8 cellular contexts compared by ENCODE assay signal in genomic region chr19:49149652-49150105, GRCh38.
DNase-seq lines count a peak whose midpoint lies in the region; ATAC-seq and TF ChIP-seq lines count a peak whose summit lies in the region.

No MANE protein-coding gene starts in this region.

- H3K9me3 Mint-ChIP-seq in activated naive CD8-positive, alpha-beta T cell treated with anti-CD3 and anti-CD28 coated beads, Interleukin-2, amount 50 U/mL, for 24 hours = no peaks in the 10 kb centered on the region

- H3K4me1 Mint-ChIP-seq in activated naive CD8-positive, alpha-beta T cell treated with anti-CD3 and anti-CD28 coated beads, Interleukin-2, amount 50 U/mL, for 24 hours = peaks cover 34% of the 10 kb centered on the region

- peak; percentile 59 for DNase-seq in AG09309 (ENCODE audit: low read depth)
- DNase-seq in NCI-H446 (lab: John Stamatoyannopoulos, UW) = peak; percentile 90 to 91
- no peak for DNase-seq in activated naive CD8-positive, alpha-beta T cell treated with anti-CD3 and anti-CD28 coated beads, Interleukin-2, amount 50 U/mL, for 24 hours
- DNase-seq in head of caudate nucleus = peak; percentile 23 to 80 (median 60)
- peak in 52 of 56 donors; percentile 12 to 84 (median 62) for DNase-seq in nucleus accumbens (lab: John Stamatoyannopoulos, UW)
- no peak for DNase-seq in stimulated activated naive CD4-positive, alpha-beta T cell (lab: John Stamatoyannopoulos, UW)

- no peak overlapping the region for H3K27ac Mint-ChIP-seq in activated naive CD8-positive, alpha-beta T cell treated with anti-CD3 and anti-CD28 coated beads, Interleukin-2, amount 50 U/mL, for 24 hours

- H3K4me3 Mint-ChIP-seq in activated naive CD8-positive, alpha-beta T cell treated with anti-CD3 and anti-CD28 coated beads, Interleukin-2, amount 50 U/mL, for 24 hours = peak overlapping the region; percentile 75

- H3K27me3 Mint-ChIP-seq in activated naive CD8-positive, alpha-beta T cell treated with anti-CD3 and anti-CD28 coated beads, Interleukin-2, amount 50 U/mL, for 24 hours = peaks cover 83% of the 10 kb centered on the region

- no peaks in the 10 kb centered on the region for H3K36me3 Mint-ChIP-seq in activated naive CD8-positive, alpha-beta T cell treated with anti-CD3 and anti-CD28 coated beads, Interleukin-2, amount 50 U/mL, for 24 hours (ENCODE audit: low read depth)

- TF ChIP-seq CTCF in AG09309 (IDR thresholded peaks at IDR 0.05; ENCODE audit: control insufficient read depth, insufficient read depth, low read depth, low read length, missing control alignments) (no peak), GM12875 (IDR thresholded peaks at IDR 0.05; ENCODE audit: borderline replicate concordance, insufficient read depth, low read depth, low read length) (no peak)

- intact Hi-C loops in head of caudate nucleus (cut with DNase I) = loop anchor here (5.0 kb wide), 1 partner anchor 52 kb away; no protein-coding TSS in a partner anchor

- no peak for ATAC-seq in activated naive CD8-positive, alpha-beta T cell treated with anti-CD3 and anti-CD28 coated beads, Interleukin-2, amount 50 U/mL, for 24 hours
- no peak for ATAC-seq in GM18858 (IDR thresholded peaks at IDR 0.05; ENCODE audit: unreplicated experiment)

- H3K4me3 ChIP-seq in AG09309 (ENCODE audit: control insufficient read depth, low read depth, low read length) (peak overlapping the region; percentile 76), GM12875 (ENCODE audit: low read depth, low read length) (peak overlapping the region; percentile 26)

Comparison
In these comparisons a context has a peak if more than half of its experiments do, and no peak if none do; other contexts are left out.
1. DNase-seq: peak in AG09309 (single experiment), NCI-H446 (2 of 2), head of caudate nucleus (42 of 42) and nucleus accumbens (52 of 56); none in activated naive CD8-positive, alpha-beta T cell treated with anti-CD3 and anti-CD28 coated beads, Interleukin-2, amount 50 U/mL, for 24 hours (single experiment) and stimulated activated naive CD4-positive, alpha-beta T cell (0 of 6).